ENCODE assay signal across 18 cellular contexts in genomic region chr12:123744836-123745235, GRCh38.
A peak's percentile ranks its signal among the peaks of the same experiment; 100 is the strongest.
DNase-seq lines count a peak whose midpoint lies in the region; ATAC-seq and TF ChIP-seq lines count a peak whose summit lies in the region.
"Had no signal": no experiment of that assay in that cellular context is flagged by ENCODE, and none has a peak within 500 bp of the region (broad histone marks: within the 10 kb centered on the region; RNA-seq: fewer than 3 reads in every experiment).

No MANE protein-coding gene starts in this region.

- H3K4me3 ChIP-seq in RWPE2 (ENCODE audit: severe bottlenecking): no peak overlapping the region

- no peaks in the 10 kb centered on the region for H3K27me3 Mint-ChIP-seq in stimulated activated naive CD8-positive, alpha-beta T cell treated with anti-CD3 and anti-CD28 coated beads, Interleukin-15, Interleukin-2, amounts not matched to agents 100 ng/mL and 50 ng/mL, for 24 hours
- H3K27me3 Mint-ChIP-seq: IgD-negative memory B cell; stimulated activated naive CD8-positive, alpha-beta T cell treated with anti-CD3 and anti-CD28 coated beads, Interleukin-15, amount 100 ng/mL, for 72 hours had no signal

- peaks cover 43% of the 10 kb centered on the region for H3K4me1 Mint-ChIP-seq in stimulated activated naive CD8-positive, alpha-beta T cell treated with anti-CD3 and anti-CD28 coated beads, Interleukin-15, Interleukin-2, amounts not matched to agents 100 ng/mL and 50 ng/mL, for 24 hours (ENCODE audit: low read depth)

- peaks cover 86% of the 10 kb centered on the region for H3K36me3 Mint-ChIP-seq in stimulated activated naive CD8-positive, alpha-beta T cell treated with anti-CD3 and anti-CD28 coated beads, Interleukin-15, Interleukin-2, amounts not matched to agents 100 ng/mL and 50 ng/mL, for 24 hours (ENCODE audit: low read depth)

- ATAC-seq in stimulated activated naive CD8-positive, alpha-beta T cell treated with anti-CD3 and anti-CD28 coated beads, Interleukin-15, Interleukin-2, amounts not matched to agents 100 U/mL and 50 U/mL, for 24 hours: no peak
- ATAC-seq in RWPE2 (ENCODE audit: low read depth): no peak
- ATAC-seq in GM19023 (IDR thresholded peaks at IDR 0.05; ENCODE audit: unreplicated experiment): no peak
- no peak for ATAC-seq in HG02798 (IDR thresholded peaks at IDR 0.05; ENCODE audit: poor library complexity, unreplicated experiment)
- no peak for ATAC-seq in GM21576 (IDR thresholded peaks at IDR 0.05; ENCODE audit: unreplicated experiment)
- ATAC-seq: stimulated activated naive CD8-positive, alpha-beta T cell treated with anti-CD3 and anti-CD28 coated beads, Interleukin-15, amount 100 ng/mL, for 72 hours had no signal

- H3K9me3 ChIP-seq in RWPE2 (ENCODE audit: severe bottlenecking): no peaks in the 10 kb centered on the region

- peak; percentile 20 for TF ChIP-seq CTCF in RWPE2 (IDR thresholded peaks at IDR 0.05; ENCODE audit: poor library complexity, severe bottlenecking)

- no peaks in the 10 kb centered on the region for H3K9me3 Mint-ChIP-seq in stimulated activated naive CD8-positive, alpha-beta T cell treated with anti-CD3 and anti-CD28 coated beads, Interleukin-15, Interleukin-2, amounts not matched to agents 100 ng/mL and 50 ng/mL, for 24 hours
- H3K9me3 Mint-ChIP-seq: CD14-positive monocyte; IgD-negative memory B cell; stimulated activated naive CD8-positive, alpha-beta T cell treated with anti-CD3 and anti-CD28 coated beads, Interleukin-15, amount 100 ng/mL, for 72 hours had no signal

- H3K4me3 Mint-ChIP-seq in stimulated activated naive CD8-positive, alpha-beta T cell treated with anti-CD3 and anti-CD28 coated beads, Interleukin-15, Interleukin-2, amounts not matched to agents 100 ng/mL and 50 ng/mL, for 24 hours: no peak overlapping the region
- H3K4me3 Mint-ChIP-seq: CD14-positive monocyte; stimulated activated naive CD8-positive, alpha-beta T cell treated with anti-CD3 and anti-CD28 coated beads, Interleukin-15, amount 100 ng/mL, for 72 hours had no signal

- H3K27ac ChIP-seq in RWPE2 (ENCODE audit: poor library complexity, severe bottlenecking): no peak overlapping the region
- H3K27ac ChIP-seq: parathyroid adenoma had no signal

- TF ChIP-seq POLR2A in erythroblast (IDR thresholded peaks at IDR 0.05; ENCODE audit: low read length): no peak

- no peak for DNase-seq in stimulated activated naive CD8-positive, alpha-beta T cell treated with anti-CD3 and anti-CD28 coated beads, Interleukin-15, Interleukin-2, amounts not matched to agents 100 U/mL and 50 U/mL, for 24 hours
- DNase-seq in RWPE2 (ENCODE audit: low spot score) (no peak), erythroblast (lab: John Stamatoyannopoulos, UW) (peak; percentile 13 to 29), NCI-H1092 treated with DMSO at 0.1 percent for 48 hours (lab: John Stamatoyannopoulos, UW) (no peak)
- DNase-seq: activated T-cell treated with anti-CD3 and anti-CD28 coated beads for 4 hours; effector CD8-positive, alpha-beta T cell; glutamatergic neuron; HCEC 1CT; NCI-H2029; stimulated activated naive CD8-positive, alpha-beta T cell treated with anti-CD3 and anti-CD28 coated beads, Interleukin-15, amount 100 ng/mL, for 72 hours; T1000 had no signal

- no peaks in the 10 kb centered on the region for H3K4me1 ChIP-seq in RWPE2 (ENCODE audit: insufficient read depth, poor library complexity, severe bottlenecking)
- H3K4me1 ChIP-seq: parathyroid adenoma had no signal

- H3K27ac Mint-ChIP-seq in stimulated activated naive CD8-positive, alpha-beta T cell treated with anti-CD3 and anti-CD28 coated beads, Interleukin-15, Interleukin-2, amounts not matched to agents 100 ng/mL and 50 ng/mL, for 24 hours: peak overlapping the region; percentile 71

- H3K27me3 ChIP-seq in RWPE2 (ENCODE audit: insufficient read depth, poor library complexity, severe bottlenecking): no peaks in the 10 kb centered on the region

- H3K36me3 ChIP-seq in RWPE2 (ENCODE audit: low read depth): peaks cover 38% of the 10 kb centered on the region

Comparison
In these comparisons a context has a peak if more than half of its experiments do, and no peak if none do; other contexts are left out.
1. DNase-seq: peak in erythroblast (2 of 2); none in stimulated activated naive CD8-positive, alpha-beta T cell treated with anti-CD3 and anti-CD28 coated beads, Interleukin-15, Interleukin-2, amounts not matched to agents 100 U/mL and 50 U/mL, for 24 hours (single experiment), RWPE2 (single experiment) and NCI-H1092 treated with DMSO at 0.1 percent for 48 hours (single experiment).